Comparison of ENCODE assay signal across 10 cellular contexts in genomic region chr4:173522160-173522873, GRCh38. TPM values are rescaled to one million over a fixed set of nuclear protein-coding genes. Genes with fewer than 3 reads are reported as not detected.
DNase-seq lines count a peak whose midpoint lies in the region; ATAC-seq and TF ChIP-seq lines count a peak whose summit lies in the region.
"Had no signal": no experiment of that assay in that cellular context is flagged by ENCODE, and none has a peak within 500 bp of the region (broad histone marks: within the 10 kb centered on the region; RNA-seq: fewer than 3 reads in every experiment).

No MANE protein-coding gene starts in this region.

- H2AK5ac ChIP-seq in neuronal stem cell (ENCODE audit: low read depth, low read length) = no peak overlapping the region

- no peak overlapping the region for H4K8ac ChIP-seq in neuronal stem cell (ENCODE audit: low read depth, low read length)

- POLR2A ChIA-PET in GM10248 (lab: Yijun Ruan, JAX) = no interaction called here

- H3K23ac ChIP-seq in neuronal stem cell (ENCODE audit: low read depth, low read length, poor library complexity) = no peak overlapping the region

- peaks cover 4 to 6% of the 10 kb centered on the region in 2 donors for H3K4me1 ChIP-seq in neuronal stem cell (ENCODE audit: control insufficient read depth in 2 of 2, insufficient read depth in 1 of 2, low read depth in 1 of 2, low read length in 2 of 2)
- H3K4me1 ChIP-seq: A549 had no signal

- peak overlapping the region; percentile 44 for H3K27ac Mint-ChIP-seq in T-helper 17 cell

- no peak overlapping the region for H2BK120ac ChIP-seq in neuronal stem cell (ENCODE audit: low read depth, low read length)

- peak overlapping the region; percentile 50 to 77 for H3K4me3 ChIP-seq in neuronal stem cell (ENCODE audit: low read length in 2 of 2)
- H3K4me3 ChIP-seq: A549 had no signal

- ATAC-seq in T-helper 17 cell (no peak), HG02938 (IDR thresholded peaks at IDR 0.05; ENCODE audit: unreplicated experiment) (no peak)
- ATAC-seq: A549 had no signal

- CTCF ChIA-PET in GM10248 (lab: Yijun Ruan, JAX) = no interaction called here

- peak overlapping the region; percentile 84 for H2AFZ ChIP-seq in neuronal stem cell (ENCODE audit: low read length)

- H3K9me3 ChIP-seq in T-helper 17 cell (ENCODE audit: control insufficient read depth, low read length, poor library complexity, severe bottlenecking) (no peaks in the 10 kb centered on the region), neuronal stem cell (replicated peaks in 1 of 2; ENCODE audit: control insufficient read depth in 2 of 2, insufficient read depth in 1 of 2, low read depth in 1 of 2, low read length in 2 of 2) (no peaks in the 10 kb centered on the region)
- H3K9me3 ChIP-seq: A549 had no signal

- H2BK12ac ChIP-seq in neuronal stem cell (ENCODE audit: low read length) = no peak overlapping the region

- no peak overlapping the region for H3K14ac ChIP-seq in neuronal stem cell (ENCODE audit: low read length)

- H3K27me3 ChIP-seq in neuronal stem cell (ENCODE audit: control insufficient read depth in 3 of 3, insufficient read depth in 3 of 3, low read depth in 1 of 3, low read length in 3 of 3) = peaks cover 84 to 100% (median 99%) of the 10 kb centered on the region in 3 experiments

- DNase-seq in NCI-H1417 (lab: John Stamatoyannopoulos, UW) (peak in 2 of 3 experiments; percentile 74 to 75), NCI-H1417 treated with DMSO at 0.1 percent for 48 hours (lab: John Stamatoyannopoulos, UW) (no peak), T-helper 17 cell (no peak), fibroblast of the conjunctiva (ENCODE audit: low read depth) (peak; percentile 64), neuronal stem cell (ENCODE audit: low spot score) (no peak), SW480 (ENCODE audit: low spot score) (no peak), GM10248 (ENCODE audit: extremely low spot score) (no peak)

- H3K79me1 ChIP-seq in neuronal stem cell (ENCODE audit: low read depth, low read length) = no peaks in the 10 kb centered on the region

- no peaks in the 10 kb centered on the region for H3K36me3 ChIP-seq in neuronal stem cell (replicated peaks in 1 of 2; ENCODE audit: control insufficient read depth in 2 of 2, insufficient read depth in 2 of 2, low read length in 2 of 2)

- no peak overlapping the region for H3K9ac ChIP-seq in neuronal stem cell (ENCODE audit: low read depth, low read length, poor library complexity)

- WGBS in neuronal stem cell (ENCODE audit: extremely low coverage in 2 of 2, insufficient read length in 2 of 2, insufficient replicate concordance in 1 of 2), 2 donors = no CpG with 5 or more reads among the region's 60 CpGs

- H3K36me3 Mint-ChIP-seq in T-helper 17 cell (ENCODE audit: low read depth) = peaks cover 5% of the 10 kb centered on the region

- no peak for TF ChIP-seq CTCF in GM10248 (IDR thresholded peaks at IDR 0.05; ENCODE audit: control extremely low read depth, extremely low read depth, low read depth, missing control alignments)

- H3K4me3 Mint-ChIP-seq in T-helper 17 cell = peak overlapping the region; percentile 52

- peak overlapping the region; percentile 81 for H3K4me2 ChIP-seq in neuronal stem cell (ENCODE audit: insufficient read depth, low read length, poor library complexity, severe bottlenecking)
- H3K4me2 ChIP-seq: A549 had no signal

- no peak overlapping the region for H3K27ac ChIP-seq in neuronal stem cell (replicated peaks; ENCODE audit: low read length)
- H3K27ac ChIP-seq: A549 had no signal

- peaks cover 84% of the 10 kb centered on the region for H3K27me3 Mint-ChIP-seq in T-helper 17 cell

- H2BK15ac ChIP-seq in neuronal stem cell (ENCODE audit: low read length) = no peak overlapping the region

- no peak overlapping the region for H4K91ac ChIP-seq in neuronal stem cell (ENCODE audit: low read depth, low read length, poor library complexity)

- peaks cover 11% of the 10 kb centered on the region for H3K4me1 Mint-ChIP-seq in T-helper 17 cell

- no peak overlapping the region for H2BK5ac ChIP-seq in neuronal stem cell (ENCODE audit: low read length)

- peak overlapping the region; percentile 74 for H3K18ac ChIP-seq in neuronal stem cell (ENCODE audit: low read length)

- no peak overlapping the region for H3K4ac ChIP-seq in neuronal stem cell (ENCODE audit: low read length)

RNA-seq across cellular contexts. Expression of gene HAND2, which starts 7.7 kb away (rescaled TPM):
- not detected for total RNA-seq in T-helper 17 cell
- 0.06 TPM for polyA plus RNA-seq in neuronal stem cell (2013, experiment 1 of 2)
- polyA plus RNA-seq in neuronal stem cell (2013, experiment 2 of 2) = 0.12 TPM
- total RNA-seq: T-helper 1 cell treated with Interleukin-12 subunit alpha and Interleukin-12 subunit beta and Interleukin-4 antibody, amounts not matched to agents 30 ng/mL and 1 ng/mL, for 36 hours had no signal

Comparison
In these comparisons a context has a peak if more than half of its experiments do, and no peak if none do; other contexts are left out.
1. DNase-seq: peak in NCI-H1417 (2 of 3) and fibroblast of the conjunctiva (single experiment); none in NCI-H1417 treated with DMSO at 0.1 percent for 48 hours (single experiment), T-helper 17 cell (0 of 3), neuronal stem cell (single experiment), SW480 (single experiment) and GM10248 (single experiment).